Comparison of ENCODE assay signal across 16 cellular contexts in the genomic region with DNA sequence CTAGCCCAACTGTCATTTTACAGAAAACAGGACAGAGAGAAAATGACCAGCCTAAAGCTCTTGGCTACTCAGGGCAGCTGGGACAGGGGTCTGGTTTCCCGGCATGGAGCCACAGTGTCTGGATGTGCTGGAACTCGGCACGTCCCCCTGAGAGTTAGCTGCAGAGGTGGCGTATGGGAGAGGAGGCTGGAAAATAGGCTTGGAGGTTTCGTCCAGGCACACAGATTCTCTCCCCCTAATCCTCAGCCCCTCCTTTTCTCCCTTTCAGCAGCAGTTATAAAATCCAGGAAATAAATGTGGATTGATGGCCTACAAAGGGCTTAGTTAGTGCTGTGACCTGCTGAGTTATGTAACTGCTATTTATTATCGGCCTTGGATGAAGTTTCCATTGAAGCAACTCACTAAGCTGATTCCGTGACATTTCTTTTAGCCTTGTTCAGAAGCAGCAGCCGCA.
DNase-seq lines count a peak whose midpoint lies in the region; ATAC-seq and TF ChIP-seq lines count a peak whose summit lies in the region.
"Had no signal": no experiment of that assay in that cellular context is flagged by ENCODE, and none has a peak within 500 bp of the region (broad histone marks: within the 10 kb centered on the region; RNA-seq: fewer than 3 reads in every experiment).

No MANE protein-coding gene starts in this region.

- 55% methylated on average over 8 of the region's 8 CpGs for WGBS in prostate gland

- TF ChIP-seq POLR2A in prostate gland (IDR thresholded peaks at IDR 0.05): no peak

- H3K27ac ChIP-seq in right atrium auricular region (peak overlapping the region; percentile 38 to 53), prostate gland (peak overlapping the region; percentile 56 to 73), Karpas-422 (ENCODE audit: low read length) (no peak overlapping the region)

- H3K9me3 Mint-ChIP-seq in natural killer cell: no peaks in the 10 kb centered on the region
- H3K9me3 Mint-ChIP-seq in natural killer cell treated with Interleukin-12 subunit alpha and Interleukin-12 subunit beta and Interleukin-15 and Interleukin-18, amount 100 ng/mL, for 72 hours: no peaks in the 10 kb centered on the region

- H3K27ac Mint-ChIP-seq in natural killer cell: no peak overlapping the region
- no peak overlapping the region for H3K27ac Mint-ChIP-seq in natural killer cell treated with Interleukin-12 subunit alpha and Interleukin-12 subunit beta and Interleukin-15 and Interleukin-18, amount 100 ng/mL, for 72 hours

- intact Hi-C loops in natural killer cell (cut with micrococcal nuclease) (loop anchor here (1.0 to 2.0 kb wide), 2 partner anchors 103 to 173 kb away; no protein-coding TSS in a partner anchor), prostate gland (cut with DNase I) (loop anchor here (2.0 to 10.0 kb wide), 3 partner anchors 91 to 411 kb away; a partner anchor contains a TSS)

- H3K27me3 ChIP-seq in right atrium auricular region: no peaks in the 10 kb centered on the region
- no peaks in the 10 kb centered on the region for H3K27me3 ChIP-seq in prostate gland (replicated peaks; ENCODE audit: insufficient read depth)
- H3K27me3 ChIP-seq in Karpas-422 (ENCODE audit: low read length): no peaks in the 10 kb centered on the region

- H3K4me2 ChIP-seq in Karpas-422 (ENCODE audit: low read depth, low read length, poor library complexity, severe bottlenecking): no peak overlapping the region

- H3K9me2 ChIP-seq in Karpas-422 (replicated peaks; ENCODE audit: insufficient read depth, low read length): no peaks in the 10 kb centered on the region

- peaks cover 0 to 38% of the 10 kb centered on the region in 2 donors for H3K4me1 ChIP-seq in right atrium auricular region
- peaks cover 3% of the 10 kb centered on the region for H3K4me1 ChIP-seq in prostate gland (replicated peaks)
- peaks cover 3% of the 10 kb centered on the region for H3K4me1 ChIP-seq in Karpas-422 (ENCODE audit: low read length)

- H3K36me3 ChIP-seq in right atrium auricular region (no peaks in the 10 kb centered on the region), prostate gland (no peaks in the 10 kb centered on the region), Karpas-422 (ENCODE audit: insufficient read depth, low read length) (no peaks in the 10 kb centered on the region)

- no peak overlapping the region for H2AFZ ChIP-seq in Karpas-422 (ENCODE audit: low read length)

- peak; percentile 2 for DNase-seq in natural killer cell
- no peak for DNase-seq in natural killer cell treated with Interleukin-12 subunit alpha and Interleukin-12 subunit beta and Interleukin-15 and Interleukin-18, amount 100 ng/mL, for 72 hours (ENCODE audit: low spot score)
- DNase-seq in right atrium auricular region (ENCODE audit: low spot score): peak; percentile 54
- no peak for DNase-seq in prostate gland (ENCODE audit: low spot score)
- no peak for DNase-seq in T-helper 9 cell
- no peak for DNase-seq in Karpas-422
- DNase-seq in kidney glomerular epithelial cell (lab: John Stamatoyannopoulos, UW): no peak
- DNase-seq in activated CD4-positive, alpha-beta T cell treated with anti-CD3 and anti-CD28 coated beads, Interleukin-2, amount 50 U/mL, for 48 hours: no peak
- DNase-seq: ACHN; activated CD4-positive, alpha-beta T cell treated with anti-CD3 and anti-CD28 coated beads, Interleukin-2, amount 50 U/mL, for 4 hours; activated naive CD4-positive, alpha-beta T cell treated with anti-CD3 and anti-CD28 coated beads, Interleukin-2, amount 50 U/mL, for 16 hours; DMS53; foreskin fibroblast; left cardiac atrium; NCI-H1417 treated with DMSO at 0.1 percent for 48 hours had no signal

- H3K36me3 Mint-ChIP-seq in natural killer cell: no peaks in the 10 kb centered on the region
- no peaks in the 10 kb centered on the region for H3K36me3 Mint-ChIP-seq in natural killer cell treated with Interleukin-12 subunit alpha and Interleukin-12 subunit beta and Interleukin-15 and Interleukin-18, amount 100 ng/mL, for 72 hours

- H4K20me1 ChIP-seq in Karpas-422 (ENCODE audit: insufficient read depth, low read depth, low read length): peaks cover 4% of the 10 kb centered on the region; the same call in 1 of the 2 replicates

- peaks cover 5 to 10% of the 10 kb centered on the region in 2 donors for H3K27me3 Mint-ChIP-seq in natural killer cell (ENCODE audit: low read depth in 2 of 2)
- peaks cover 0 to 4% of the 10 kb centered on the region in 2 donors for H3K27me3 Mint-ChIP-seq in natural killer cell treated with Interleukin-12 subunit alpha and Interleukin-12 subunit beta and Interleukin-15 and Interleukin-18, amount 100 ng/mL, for 72 hours

- no peaks in the 10 kb centered on the region for H3K79me2 ChIP-seq in Karpas-422 (ENCODE audit: low read length)

- no peaks in the 10 kb centered on the region for H3K9me3 ChIP-seq in right atrium auricular region
- H3K9me3 ChIP-seq in prostate gland: no peaks in the 10 kb centered on the region
- H3K9me3 ChIP-seq in Karpas-422 (ENCODE audit: low read length): no peaks in the 10 kb centered on the region

- TF ChIP-seq CTCF in natural killer cell (IDR thresholded peaks at IDR 0.05) (no peak), right atrium auricular region (IDR thresholded peaks at IDR 0.05) (no peak), prostate gland (IDR thresholded peaks at IDR 0.05) (no peak)

- no peak for ATAC-seq in natural killer cell
- ATAC-seq in natural killer cell treated with Interleukin-12 subunit alpha and Interleukin-12 subunit beta and Interleukin-15 and Interleukin-18, amount 100 ng/mL, for 72 hours: no peak
- ATAC-seq: GM12878 had no signal

- H3K4me3 Mint-ChIP-seq in natural killer cell: no peak overlapping the region
- no peak overlapping the region for H3K4me3 Mint-ChIP-seq in natural killer cell treated with Interleukin-12 subunit alpha and Interleukin-12 subunit beta and Interleukin-15 and Interleukin-18, amount 100 ng/mL, for 72 hours

- H3K4me3 ChIP-seq in right atrium auricular region (no peak overlapping the region), prostate gland (no peak overlapping the region), Karpas-422 (ENCODE audit: low read length) (no peak overlapping the region)
- H3K4me3 ChIP-seq: GM12878 had no signal

- H3K9ac ChIP-seq in Karpas-422 (ENCODE audit: low read length): no peak overlapping the region

- peaks cover 2 to 9% of the 10 kb centered on the region in 2 donors for H3K4me1 Mint-ChIP-seq in natural killer cell
- H3K4me1 Mint-ChIP-seq in natural killer cell treated with Interleukin-12 subunit alpha and Interleukin-12 subunit beta and Interleukin-15 and Interleukin-18, amount 100 ng/mL, for 72 hours (ENCODE audit: low read depth in 2 of 2): peaks cover 3 to 6% of the 10 kb centered on the region in 2 donors

Comparison
In these comparisons a context has a peak if more than half of its experiments do, and no peak if none do; other contexts are left out.
1. DNase-seq: peak in natural killer cell (single experiment) and right atrium auricular region (single experiment); none in natural killer cell treated with Interleukin-12 subunit alpha and Interleukin-12 subunit beta and Interleukin-15 and Interleukin-18, amount 100 ng/mL, for 72 hours (single experiment), prostate gland (single experiment), T-helper 9 cell (single experiment), Karpas-422 (single experiment), kidney glomerular epithelial cell (single experiment) and activated CD4-positive, alpha-beta T cell treated with anti-CD3 and anti-CD28 coated beads, Interleukin-2, amount 50 U/mL, for 48 hours (0 of 2).